In the genomic region with DNA sequence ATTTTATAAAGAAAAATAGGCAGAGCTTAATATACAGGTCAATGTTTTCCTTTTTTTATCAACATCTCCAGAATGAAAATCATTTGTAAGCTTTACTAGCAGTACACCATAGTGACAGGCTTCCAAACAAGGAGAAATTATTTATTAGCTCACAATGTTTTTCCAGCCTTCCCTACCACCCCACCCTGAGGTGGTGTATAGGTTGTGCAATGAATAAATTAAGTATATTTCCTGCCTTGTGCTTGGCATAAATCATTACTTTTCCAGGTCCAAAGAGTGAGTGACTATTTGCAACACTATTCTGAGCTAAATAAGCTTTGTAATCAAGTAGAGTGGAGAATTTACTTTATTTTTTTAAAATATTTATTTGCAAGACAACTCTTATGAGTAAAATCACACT, we compare ENCODE assay signal across 21 cellular contexts.
DNase-seq lines count a peak whose midpoint lies in the region; TF ChIP-seq lines count a peak whose summit lies in the region.
"Had no signal": no experiment of that assay in that cellular context is flagged by ENCODE, and none has a peak within 500 bp of the region (broad histone marks: within the 10 kb centered on the region; RNA-seq: fewer than 3 reads in every experiment).

No MANE protein-coding gene starts in this region.

- no peaks in the 10 kb centered on the region for H3K27me3 ChIP-seq in colonic mucosa
- H3K27me3 ChIP-seq: BE2C; BLaER1 treated with 17β-estradiol and CSF1 and Interleukin-3, amounts not matched to agents 10 nM and 100 nM had no signal

- H3K36me3 ChIP-seq in colonic mucosa = no peaks in the 10 kb centered on the region
- H3K36me3 ChIP-seq: BE2C; BLaER1 treated with 17β-estradiol and CSF1 and Interleukin-3, amounts not matched to agents 10 nM and 100 nM had no signal

- no peak overlapping the region for H3K27ac ChIP-seq in colonic mucosa
- H3K27ac ChIP-seq: A549; BLaER1 treated with 17β-estradiol and CSF1 and Interleukin-3, amounts not matched to agents 10 nM and 100 nM; GM23248 had no signal

- H3K4me1 ChIP-seq in colonic mucosa = no peaks in the 10 kb centered on the region
- H3K4me1 ChIP-seq: A549; BE2C; BLaER1 treated with 17β-estradiol and CSF1 and Interleukin-3, amounts not matched to agents 10 nM and 100 nM had no signal

- H3K4me3 ChIP-seq in epithelial cell of proximal tubule (ENCODE audit: low read depth, low read length) = no peak overlapping the region
- no peak overlapping the region for H3K4me3 ChIP-seq in colonic mucosa
- H3K4me3 ChIP-seq: A549; BLaER1 treated with 17β-estradiol and CSF1 and Interleukin-3, amounts not matched to agents 10 nM and 100 nM; GM12878; GM23248 had no signal

- DNase-seq in DMS53 (lab: John Stamatoyannopoulos, UW) (peak; percentile 26), DMS53 treated with DMSO at 0.1 percent for 48 hours (lab: John Stamatoyannopoulos, UW; ENCODE audit: unreplicated experiment) (no peak), epithelial cell of proximal tubule (ENCODE audit: low read depth) (peak; percentile 55), left kidney (ENCODE audit: low read depth, low spot score) (peak; percentile 31), colonic mucosa (no peak), nucleus accumbens (lab: John Stamatoyannopoulos, UW) (no peak), SW 1271 (lab: John Stamatoyannopoulos, UW) (no peak)
- DNase-seq: 8988T; ACHN; AML-193; BE2C; Calu3; CD4-positive, alpha-beta T cell; CD8-positive, alpha-beta memory T cell; DND-41; GM23248; H7; HCEC 1CT had no signal

- no peaks in the 10 kb centered on the region for H3K9me3 ChIP-seq in colonic mucosa
- H3K9me3 ChIP-seq: A549; BE2C; BLaER1 treated with 17β-estradiol and CSF1 and Interleukin-3, amounts not matched to agents 10 nM and 100 nM had no signal

- H3K9ac ChIP-seq in colonic mucosa (ENCODE audit: low read depth in 2 of 2, low read length in 2 of 2) = no peak overlapping the region
- H3K9ac ChIP-seq: BLaER1 treated with 17β-estradiol and CSF1 and Interleukin-3, amounts not matched to agents 10 nM and 100 nM; GM23248 had no signal

- TF ChIP-seq CTCF in epithelial cell of proximal tubule (conservative IDR thresholded peaks at IDR 0.05; ENCODE audit: low read depth, low read length) (peak; percentile 37), colonic mucosa (IDR thresholded peaks at IDR 0.05) (no peak)

- intact Hi-C loops in colonic mucosa (cut with DNase I) = no loop called here

Comparison
In these comparisons a context has a peak if more than half of its experiments do, and no peak if none do; other contexts are left out.
1. DNase-seq: peak in DMS53 (single experiment), epithelial cell of proximal tubule (single experiment) and left kidney (single experiment); none in DMS53 treated with DMSO at 0.1 percent for 48 hours (single experiment), colonic mucosa (single experiment), nucleus accumbens (0 of 56) and SW 1271 (0 of 2).